Comparison of ENCODE assay signal across 12 cellular contexts in genomic region chr4:172813359-172813923, GRCh38.
A peak's percentile ranks its signal among the peaks of the same experiment; 100 is the strongest.
DNase-seq lines count a peak whose midpoint lies in the region; ATAC-seq and TF ChIP-seq lines count a peak whose summit lies in the region.
"Had no signal": no experiment of that assay in that cellular context is flagged by ENCODE, and none has a peak within 500 bp of the region (broad histone marks: within the 10 kb centered on the region; RNA-seq: fewer than 3 reads in every experiment).

No MANE protein-coding gene starts in this region.

- peaks cover 3% of the 10 kb centered on the region for H3K27me3 Mint-ChIP-seq in activated CD8-positive, alpha-beta T cell treated with anti-CD3 and anti-CD28 coated beads for 36 hours
- no peaks in the 10 kb centered on the region for H3K27me3 Mint-ChIP-seq in activated CD8-positive, alpha-beta T cell treated with anti-CD3 and anti-CD28 coated beads, Interleukin-2, amount 10 ng/mL, durations not matched to agents 7 days and 5 days (ENCODE audit: low read depth)
- H3K27me3 Mint-ChIP-seq in activated CD4-positive, alpha-beta T cell treated with anti-CD3 and anti-CD28 coated beads, Interleukin-2, amount 10 ng/mL, durations not matched to agents 24 days and 14 days = no peaks in the 10 kb centered on the region
- H3K27me3 Mint-ChIP-seq: brain had no signal

- peaks cover 6% of the 10 kb centered on the region for H3K4me1 ChIP-seq in body of pancreas

- H3K27ac Mint-ChIP-seq in activated CD8-positive, alpha-beta T cell treated with anti-CD3 and anti-CD28 coated beads for 36 hours = no peak overlapping the region
- no peak overlapping the region for H3K27ac Mint-ChIP-seq in activated CD8-positive, alpha-beta T cell treated with anti-CD3 and anti-CD28 coated beads, Interleukin-2, amount 10 ng/mL, durations not matched to agents 7 days and 5 days
- no peak overlapping the region for H3K27ac Mint-ChIP-seq in activated CD4-positive, alpha-beta T cell treated with anti-CD3 and anti-CD28 coated beads, Interleukin-2, amount 10 ng/mL, durations not matched to agents 24 days and 14 days

- no peak overlapping the region for H3K4me3 Mint-ChIP-seq in activated CD8-positive, alpha-beta T cell treated with anti-CD3 and anti-CD28 coated beads for 36 hours
- H3K4me3 Mint-ChIP-seq in activated CD8-positive, alpha-beta T cell treated with anti-CD3 and anti-CD28 coated beads, Interleukin-2, amount 10 ng/mL, durations not matched to agents 7 days and 5 days = no peak overlapping the region
- no peak overlapping the region for H3K4me3 Mint-ChIP-seq in activated CD4-positive, alpha-beta T cell treated with anti-CD3 and anti-CD28 coated beads, Interleukin-2, amount 10 ng/mL, durations not matched to agents 24 days and 14 days
- H3K4me3 Mint-ChIP-seq: brain had no signal

- TF ChIP-seq POLR2A in body of pancreas (IDR thresholded peaks at IDR 0.05) = no peak

- H3K27me3 ChIP-seq in body of pancreas = no peaks in the 10 kb centered on the region

- CTCF ChIA-PET in activated CD8-positive, alpha-beta T cell treated with anti-CD3 and anti-CD28 coated beads for 36 hours (lab: Charles Lee) = no interaction called here
- CTCF ChIA-PET in activated CD8-positive, alpha-beta T cell treated with anti-CD3 and anti-CD28 coated beads, Interleukin-2, amount 10 ng/mL, durations not matched to agents 7 days and 5 days (lab: Charles Lee) = no interaction called here

- POLR2A ChIA-PET in activated CD8-positive, alpha-beta T cell treated with anti-CD3 and anti-CD28 coated beads for 36 hours (lab: Charles Lee) = no interaction called here
- POLR2A ChIA-PET in activated CD8-positive, alpha-beta T cell treated with anti-CD3 and anti-CD28 coated beads, Interleukin-2, amount 10 ng/mL, durations not matched to agents 7 days and 5 days (lab: Charles Lee) = no interaction called here

- no peak overlapping the region for H3K4me3 ChIP-seq in body of pancreas

- intact Hi-C loops in activated CD8-positive, alpha-beta T cell treated with anti-CD3 and anti-CD28 coated beads for 36 hours (cut with micrococcal nuclease) = no loop called here
- intact Hi-C loops in body of pancreas (cut with DNase I) = no loop called here
- intact Hi-C loops in activated CD4-positive, alpha-beta T cell treated with anti-CD3 and anti-CD28 coated beads, Interleukin-2, amount 10 ng/mL, durations not matched to agents 24 days and 14 days (cut with micrococcal nuclease) = no loop called here

- no peak for ATAC-seq in activated CD8-positive, alpha-beta T cell treated with anti-CD3 and anti-CD28 coated beads for 36 hours
- ATAC-seq in activated CD8-positive, alpha-beta T cell treated with anti-CD3 and anti-CD28 coated beads, Interleukin-2, amount 10 ng/mL, durations not matched to agents 7 days and 5 days = no peak
- peak; percentile 70 for ATAC-seq in HG02884 (IDR thresholded peaks at IDR 0.05; ENCODE audit: unreplicated experiment)
- ATAC-seq in body of pancreas = no peak
- ATAC-seq in GM19328 (IDR thresholded peaks at IDR 0.05; ENCODE audit: unreplicated experiment) = no peak
- ATAC-seq: PC-3 had no signal

- in situ Hi-C loops in KBM-7 (cut with MboI; ENCODE audit: low pct_unique_long_range_greater_than_20kb, low sequenced_read_pairs) = no loop called here

- DNase-seq in activated CD8-positive, alpha-beta T cell treated with anti-CD3 and anti-CD28 coated beads for 36 hours = peak; percentile 8
- DNase-seq in activated CD8-positive, alpha-beta T cell treated with anti-CD3 and anti-CD28 coated beads, Interleukin-2, amount 10 ng/mL, durations not matched to agents 7 days and 5 days = no peak
- DNase-seq in KBM-7 (peak; percentile 4), body of pancreas (no peak), NCI-H1930 (lab: John Stamatoyannopoulos, UW) (no peak)
- no peak for DNase-seq in activated CD4-positive, alpha-beta T cell treated with anti-CD3 and anti-CD28 coated beads, Interleukin-2, amount 10 ng/mL, durations not matched to agents 24 days and 14 days
- DNase-seq: activated CD4-positive, alpha-beta T cell treated with anti-CD3 and anti-CD28 coated beads for 48 hours; mammary epithelial cell; PC-3 had no signal

- H3K9me3 Mint-ChIP-seq in activated CD8-positive, alpha-beta T cell treated with anti-CD3 and anti-CD28 coated beads for 36 hours = no peaks in the 10 kb centered on the region
- H3K9me3 Mint-ChIP-seq in activated CD8-positive, alpha-beta T cell treated with anti-CD3 and anti-CD28 coated beads, Interleukin-2, amount 10 ng/mL, durations not matched to agents 7 days and 5 days (ENCODE audit: insufficient read depth) = no peaks in the 10 kb centered on the region
- H3K9me3 Mint-ChIP-seq in activated CD4-positive, alpha-beta T cell treated with anti-CD3 and anti-CD28 coated beads, Interleukin-2, amount 10 ng/mL, durations not matched to agents 24 days and 14 days = no peaks in the 10 kb centered on the region

- H3K36me3 Mint-ChIP-seq in activated CD8-positive, alpha-beta T cell treated with anti-CD3 and anti-CD28 coated beads for 36 hours (ENCODE audit: low read depth) = no peaks in the 10 kb centered on the region
- no peaks in the 10 kb centered on the region for H3K36me3 Mint-ChIP-seq in activated CD8-positive, alpha-beta T cell treated with anti-CD3 and anti-CD28 coated beads, Interleukin-2, amount 10 ng/mL, durations not matched to agents 7 days and 5 days (ENCODE audit: low read depth)
- H3K36me3 Mint-ChIP-seq in activated CD4-positive, alpha-beta T cell treated with anti-CD3 and anti-CD28 coated beads, Interleukin-2, amount 10 ng/mL, durations not matched to agents 24 days and 14 days (ENCODE audit: low read depth) = no peaks in the 10 kb centered on the region
- H3K36me3 Mint-ChIP-seq: brain had no signal

- H3K4me1 Mint-ChIP-seq in activated CD8-positive, alpha-beta T cell treated with anti-CD3 and anti-CD28 coated beads for 36 hours (ENCODE audit: low read depth) = no peaks in the 10 kb centered on the region
- peaks cover 8% of the 10 kb centered on the region for H3K4me1 Mint-ChIP-seq in activated CD8-positive, alpha-beta T cell treated with anti-CD3 and anti-CD28 coated beads, Interleukin-2, amount 10 ng/mL, durations not matched to agents 7 days and 5 days (ENCODE audit: low read depth)
- no peaks in the 10 kb centered on the region for H3K4me1 Mint-ChIP-seq in activated CD4-positive, alpha-beta T cell treated with anti-CD3 and anti-CD28 coated beads, Interleukin-2, amount 10 ng/mL, durations not matched to agents 24 days and 14 days

- H3K9me3 ChIP-seq in body of pancreas = no peaks in the 10 kb centered on the region

- no peak for TF ChIP-seq CTCF in activated CD8-positive, alpha-beta T cell treated with anti-CD3 and anti-CD28 coated beads for 36 hours (IDR thresholded peaks at IDR 0.05)
- no peak for TF ChIP-seq CTCF in body of pancreas (IDR thresholded peaks at IDR 0.05)

- 59 to 62% methylated on average over 11 of the region's 11 CpGs for WGBS in body of pancreas, 2 donors

- H3K36me3 ChIP-seq in body of pancreas (replicated peaks in 1 of 2; ENCODE audit: insufficient read depth in 1 of 2, low read depth in 2 of 2) = no peaks in the 10 kb centered on the region

- no peak overlapping the region for H3K27ac ChIP-seq in body of pancreas

Comparison
In these comparisons a context has a peak if more than half of its experiments do, and no peak if none do; other contexts are left out.
1. DNase-seq: peak in activated CD8-positive, alpha-beta T cell treated with anti-CD3 and anti-CD28 coated beads for 36 hours (single experiment) and KBM-7 (single experiment); none in activated CD8-positive, alpha-beta T cell treated with anti-CD3 and anti-CD28 coated beads, Interleukin-2, amount 10 ng/mL, durations not matched to agents 7 days and 5 days (single experiment), body of pancreas (0 of 4), NCI-H1930 (0 of 2) and activated CD4-positive, alpha-beta T cell treated with anti-CD3 and anti-CD28 coated beads, Interleukin-2, amount 10 ng/mL, durations not matched to agents 24 days and 14 days (single experiment).